23 cellular contexts compared by ENCODE assay signal in the genomic region with DNA sequence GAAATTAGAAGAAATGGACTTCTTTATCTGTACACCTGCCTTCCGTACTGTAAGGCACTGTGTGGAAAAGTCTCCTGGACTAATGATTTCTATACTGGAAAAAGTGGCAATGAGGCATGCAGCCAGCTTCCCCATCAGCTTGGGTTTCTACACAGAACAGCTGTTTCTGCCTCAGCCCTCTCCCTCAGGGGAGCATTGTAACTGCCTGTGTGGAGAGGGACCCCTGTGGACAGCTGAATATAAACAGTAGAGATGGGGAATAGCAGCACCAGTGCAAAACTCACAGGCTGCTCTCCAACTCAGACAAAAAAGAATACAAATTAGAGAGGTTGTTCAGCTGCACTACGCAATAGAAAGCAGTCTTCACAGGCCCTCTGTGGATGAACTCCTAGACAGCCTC.
DNase-seq lines count a peak whose midpoint lies in the region; FAIRE-seq and TF ChIP-seq lines count a peak whose summit lies in the region.
"Had no signal": no experiment of that assay in that cellular context is flagged by ENCODE, and none has a peak within 500 bp of the region (broad histone marks: within the 10 kb centered on the region; RNA-seq: fewer than 3 reads in every experiment).

No MANE protein-coding gene starts in this region.

- DNase-seq in NCI-H1417 (lab: John Stamatoyannopoulos, UW) (peak in 2 of 3 experiments; percentile 56 to 86), NCI-H1417 treated with DMSO at 0.1 percent for 48 hours (lab: John Stamatoyannopoulos, UW) (no peak), NCI-H345 treated with DMSO at 0.1 percent for 48 hours (lab: John Stamatoyannopoulos, UW; ENCODE audit: unreplicated experiment) (peak; percentile 89), hepatocyte (ENCODE audit: low spot score) (peak; percentile 6), pons (ENCODE audit: low spot score) (peak; percentile 3), amniotic stem cell (lab: John Stamatoyannopoulos, UW) (no peak), DMS153 (lab: John Stamatoyannopoulos, UW) (no peak), small intestine (no peak)
- DNase-seq: activated CD4-positive, alpha-beta T cell treated with anti-CD3 and anti-CD28 coated beads, Interleukin-2, amount 10 ng/mL, durations not matched to agents 7 days and 5 days; activated naive CD8-positive, alpha-beta T cell treated with anti-CD3 and anti-CD28 coated beads, Interleukin-2, amount 10 ng/mL, durations not matched to agents 7 days and 5 days; AML-193; body of pancreas; effector memory CD8-positive, alpha-beta T cell; HFFc6; naive B cell; NCI-H1048; NCI-H226; pancreas; sigmoid colon; upper lobe of left lung had no signal

- H4K20me1 ChIP-seq in hepatocyte (ENCODE audit: insufficient read depth, poor library complexity, severe bottlenecking), result no peaks in the 10 kb centered on the region

- H3K79me2 ChIP-seq in hepatocyte, result no peaks in the 10 kb centered on the region

- no peaks in the 10 kb centered on the region for H3K9me3 ChIP-seq in hepatocyte (ENCODE audit: low read depth)
- H3K9me3 ChIP-seq in small intestine (ENCODE audit: control insufficient read depth, low read depth), result no peaks in the 10 kb centered on the region
- H3K9me3 ChIP-seq: body of pancreas, pancreas, sigmoid colon, upper lobe of left lung had no signal

- WGBS in hepatocyte (ENCODE audit: low lambda C conversion rate, missing lambda C conversion rate), result 81% methylated on average over 2 of the region's 2 CpGs
- WGBS in small intestine, 3 donors, result 71 to 90% (median 86%) methylated on average over 2 of the region's 2 CpGs

- no peaks in the 10 kb centered on the region for H3K9me2 ChIP-seq in hepatocyte (replicated peaks; ENCODE audit: insufficient read depth)

- H3K27ac ChIP-seq in hepatocyte (no peak overlapping the region), small intestine (ENCODE audit: low read depth in 1 of 2, low read length in 1 of 2) (no peak overlapping the region)
- H3K27ac ChIP-seq: 22Rv1, body of pancreas, pancreas, sigmoid colon, upper lobe of left lung had no signal

- H3K4me3 ChIP-seq in hepatocyte (no peak overlapping the region), small intestine (ENCODE audit: low read depth in 1 of 2, low read length in 2 of 2) (no peak overlapping the region)
- H3K4me3 ChIP-seq: body of pancreas, pancreas, sigmoid colon, upper lobe of left lung had no signal

- no peak overlapping the region for H2AFZ ChIP-seq in hepatocyte

- H3K36me3 ChIP-seq in hepatocyte (replicated peaks; ENCODE audit: insufficient read depth, low read depth) (no peaks in the 10 kb centered on the region), small intestine (ENCODE audit: control insufficient read depth in 2 of 2, insufficient read depth in 2 of 2, low read length in 2 of 2) (no peaks in the 10 kb centered on the region)
- H3K36me3 ChIP-seq: pancreas, sigmoid colon, upper lobe of left lung had no signal

- no peak overlapping the region for H3K4me2 ChIP-seq in hepatocyte

- H3K27me3 ChIP-seq in hepatocyte, result no peaks in the 10 kb centered on the region
- no peaks in the 10 kb centered on the region for H3K27me3 ChIP-seq in small intestine (ENCODE audit: control insufficient read depth in 2 of 2, insufficient read depth in 2 of 2, low read length in 2 of 2)
- H3K27me3 ChIP-seq: body of pancreas, pancreas, sigmoid colon, upper lobe of left lung had no signal

- no peak for FAIRE-seq in small intestine (lab: Jason Lieb, UNC)
- FAIRE-seq: colon, HepG2, pancreas had no signal

- TF ChIP-seq CTCF in hepatocyte (IDR thresholded peaks at IDR 0.05; ENCODE audit: poor library complexity), result no peak

- H3K4me1 ChIP-seq in hepatocyte (ENCODE audit: insufficient read depth) (peaks cover 5% of the 10 kb centered on the region), small intestine (ENCODE audit: control insufficient read depth in 2 of 2, insufficient read depth in 1 of 2, low read depth in 1 of 2, low read length in 1 of 2) (no peaks in the 10 kb centered on the region)
- H3K4me1 ChIP-seq: body of pancreas, pancreas, sigmoid colon, upper lobe of left lung had no signal

Comparison
In these comparisons a context has a peak if more than half of its experiments do, and no peak if none do; other contexts are left out.
1. DNase-seq: peak in NCI-H1417 (2 of 3), NCI-H345 treated with DMSO at 0.1 percent for 48 hours (single experiment), hepatocyte (single experiment) and pons (single experiment); none in NCI-H1417 treated with DMSO at 0.1 percent for 48 hours (single experiment), amniotic stem cell (single experiment), DMS153 (single experiment) and small intestine (single experiment).